Comparison of ENCODE assay signal across 8 cellular contexts in the genomic region with DNA sequence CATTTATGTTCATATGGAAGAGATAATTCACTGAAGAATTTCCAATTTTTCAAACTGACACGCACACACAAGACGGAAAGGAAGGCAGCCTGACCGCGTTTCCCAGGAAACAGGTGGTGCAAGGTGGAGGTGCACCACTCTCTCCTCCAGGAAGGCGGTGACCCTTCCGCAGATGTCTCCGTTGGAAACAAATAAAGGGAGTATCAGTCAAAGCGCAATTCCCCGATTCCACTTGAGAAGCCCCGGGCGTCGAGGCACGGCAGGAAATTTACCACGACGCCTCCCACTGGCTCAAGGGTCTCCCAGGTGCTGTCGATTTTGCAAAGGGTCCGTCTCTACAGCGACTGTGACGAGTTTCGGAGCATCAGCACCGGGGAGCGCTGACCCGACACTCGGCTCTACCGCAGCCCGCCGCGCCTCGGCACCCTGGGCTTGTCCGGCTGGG. TPM values are rescaled to one million over a fixed set of nuclear protein-coding genes. Genes with fewer than 3 reads are reported as not detected.
A peak's percentile ranks its signal among the peaks of the same experiment; 100 is the strongest.
DNase-seq lines count a peak whose midpoint lies in the region; ATAC-seq and TF ChIP-seq lines count a peak whose summit lies in the region.

No MANE protein-coding gene starts in this region.

- H3K9me3 ChIP-seq in Caco-2: no peaks in the 10 kb centered on the region; the same call in 1 of the 2 replicates
- no peaks in the 10 kb centered on the region for H3K9me3 ChIP-seq in body of pancreas
- no peaks in the 10 kb centered on the region for H3K9me3 ChIP-seq in lower lobe of right lung
- H3K9me3 ChIP-seq in vagina: no peaks in the 10 kb centered on the region

- TF ChIP-seq CTCF in Caco-2 (IDR thresholded peaks at IDR 0.05; ENCODE audit: insufficient read depth in 1 of 2, low read depth in 1 of 2, low read length in 1 of 2, severe bottlenecking in 1 of 2, unreplicated experiment in 1 of 2) (no peak), body of pancreas (IDR thresholded peaks at IDR 0.05) (no peak), lower lobe of right lung (IDR thresholded peaks at IDR 0.05) (no peak), vagina (IDR thresholded peaks at IDR 0.05) (no peak)

- peaks cover 1% of the 10 kb centered on the region; the same call in 1 of the 2 replicates for H3K36me3 ChIP-seq in Caco-2 (ENCODE audit: control insufficient read depth, insufficient read depth, low read length)
- no peaks in the 10 kb centered on the region for H3K36me3 ChIP-seq in body of pancreas (replicated peaks in 1 of 2; ENCODE audit: insufficient read depth in 1 of 2, low read depth in 2 of 2)
- H3K36me3 ChIP-seq in lower lobe of right lung: no peaks in the 10 kb centered on the region
- no peaks in the 10 kb centered on the region for H3K36me3 ChIP-seq in vagina

- peak overlapping the region; percentile 98 for H3K4me3 Mint-ChIP-seq in Caco-2 (ENCODE audit: unreplicated experiment)

- no peaks in the 10 kb centered on the region for H3K27me3 Mint-ChIP-seq in Caco-2 (ENCODE audit: insufficient read depth, unreplicated experiment)

- H3K27ac ChIP-seq in body of pancreas (peak overlapping the region; percentile 80 to 96 (median 91)), lower lobe of right lung (peak overlapping the region; percentile 57), vagina (peak overlapping the region; percentile 88)

- CTCF ChIA-PET in Caco-2 (lab: Charles Lee): no interaction called here

- ATAC-seq in body of pancreas (peak; percentile 53), lower lobe of right lung (peak; percentile 0 to 4), HG03354 (IDR thresholded peaks at IDR 0.05; ENCODE audit: poor library complexity, severe bottlenecking, unreplicated experiment) (no peak), GM18861 (IDR thresholded peaks at IDR 0.05; ENCODE audit: unreplicated experiment) (no peak), GM21717 (IDR thresholded peaks at IDR 0.05; ENCODE audit: unreplicated experiment) (no peak)

- POLR2A ChIA-PET in Caco-2 (lab: Charles Lee): no interaction called here

- DNase-seq in Caco-2 (peak in 1 of 2 experiments; percentile 42), HuH-7.5 (ENCODE audit: low spot score) (peak; percentile 37), body of pancreas (peak; percentile 57 to 76 (median 70)), lower lobe of right lung (no peak), vagina (ENCODE audit: extremely low spot score in 2 of 2) (no peak)

- H3K36me3 Mint-ChIP-seq in Caco-2 (ENCODE audit: insufficient read depth, unreplicated experiment): peaks cover 48% of the 10 kb centered on the region

- H3K4me3 ChIP-seq in Caco-2 (ENCODE audit: low read depth, low read length): peak overlapping the region; percentile 86
- peak overlapping the region; percentile 30 to 54 for H3K4me3 ChIP-seq in body of pancreas
- H3K4me3 ChIP-seq in lower lobe of right lung: peak overlapping the region; percentile 74
- peak overlapping the region; percentile 84 to 88 for H3K4me3 ChIP-seq in vagina

- 0 to 1% methylated on average over 7 to 30 of the region's 30 CpGs for whole genome bisulfite sequencing in body of pancreas, 2 donors

- TF ChIP-seq POLR2A in body of pancreas (IDR thresholded peaks at IDR 0.05) (peak in 2 of 3 donors; percentile 42 to 65), vagina (IDR thresholded peaks at IDR 0.05) (no peak)

- H3K9me3 Mint-ChIP-seq in Caco-2 (ENCODE audit: unreplicated experiment): no peaks in the 10 kb centered on the region

- intact Hi-C loops in Caco-2 (cut with micrococcal nuclease; ENCODE audit: unreplicated experiment): loop anchor here (1.0 to 5.0 kb wide), 4 partner anchors 48 to 287 kb away; a partner anchor contains a TSS
- intact Hi-C loops in body of pancreas (cut with DNase I): no loop called here
- intact Hi-C loops in lower lobe of right lung (cut with DNase I): no loop called here
- intact Hi-C loops in vagina (cut with DNase I): no loop called here

- peak overlapping the region; percentile 58 for H3K27ac Mint-ChIP-seq in Caco-2 (ENCODE audit: unreplicated experiment)

- H3K27me3 ChIP-seq in Caco-2 (replicated peaks; ENCODE audit: control insufficient read depth, insufficient read depth, low read length): no peaks in the 10 kb centered on the region
- H3K27me3 ChIP-seq in body of pancreas: no peaks in the 10 kb centered on the region
- H3K27me3 ChIP-seq in lower lobe of right lung (ENCODE audit: low read depth): no peaks in the 10 kb centered on the region
- no peaks in the 10 kb centered on the region for H3K27me3 ChIP-seq in vagina

- peaks cover 31% of the 10 kb centered on the region for H3K4me1 Mint-ChIP-seq in Caco-2 (ENCODE audit: low read depth, unreplicated experiment)

- H3K4me1 ChIP-seq in Caco-2 (peaks cover 11% of the 10 kb centered on the region; the same call in 1 of the 2 replicates), body of pancreas (peaks cover 17% of the 10 kb centered on the region), lower lobe of right lung (peaks cover 22% of the 10 kb centered on the region), vagina (peaks cover 17% of the 10 kb centered on the region)

- no TSS peak for BruUV-seq in Caco-2 (replicated peaks; lab: Mats Ljungman, UMichigan)

RNA-seq across cellular contexts. Expression of a gene that starts 0.8 kb away (rescaled TPM):
- total RNA-seq in Caco-2 (2022) (25.4 and 26.1 TPM in 2 replicates), body of pancreas (1 to 10 TPM in 1 of 2 donors, under 1 TPM in 1; 0.99 to 3.6 TPM), lower lobe of right lung (6.8 TPM), vagina (4.4 TPM)

RNA-seq across cellular contexts. Expression of a gene that starts 53.6 kb away (rescaled TPM):
- total RNA-seq in Caco-2 (2022) (10.3 and 11.0 TPM in 2 replicates), body of pancreas (10 to 100 TPM; 59.1 to 64.3 TPM), lower lobe of right lung (39.1 TPM), vagina (32.2 TPM)

Comparison
In these comparisons a context has a peak if more than half of its experiments do, and no peak if none do; other contexts are left out.
1. DNase-seq: peak in HuH-7.5 (single experiment) and body of pancreas (4 of 4); none in lower lobe of right lung (single experiment) and vagina (0 of 2).
2. ATAC-seq: peak in body of pancreas (single experiment) and lower lobe of right lung (2 of 2); none in HG03354 (single experiment), GM18861 (single experiment) and GM21717 (single experiment).
3. POLR2A ChIP-seq: peak in body of pancreas (2 of 3); none in vagina (0 of 2).
4. Peak in every context shown above with its lines, with median percentiles within 50 percentile points of each other: H3K4me3 ChIP-seq and H3K27ac ChIP-seq.